15 cellular contexts compared by ENCODE assay signal in genomic region chr1:64536217-64536835, GRCh38.
DNase-seq lines count a peak whose midpoint lies in the region; ATAC-seq and TF ChIP-seq lines count a peak whose summit lies in the region.
"Had no signal": no experiment of that assay in that cellular context is flagged by ENCODE, and none has a peak within 500 bp of the region (broad histone marks: within the 10 kb centered on the region; RNA-seq: fewer than 3 reads in every experiment).

No MANE protein-coding gene starts in this region.

- H3K9me3 ChIP-seq in body of pancreas, result no peaks in the 10 kb centered on the region

- no peaks in the 10 kb centered on the region for H3K27me3 ChIP-seq in body of pancreas

- no peaks in the 10 kb centered on the region for H3K27me3 Mint-ChIP-seq in nephron (ENCODE audit: low read depth)
- H3K27me3 Mint-ChIP-seq: activated naive CD4-positive, alpha-beta T cell treated with anti-CD3 and anti-CD28 coated beads, Interleukin-2, amount 10 ng/mL, durations not matched to agents 7 days and 5 days had no signal

- H3K27ac Mint-ChIP-seq in nephron, result peak overlapping the region; percentile 84 to 91 (median 90)
- H3K27ac Mint-ChIP-seq: activated CD8-positive, alpha-beta T cell treated with anti-CD3 and anti-CD28 coated beads, Interleukin-2, amount 10 ng/mL, durations not matched to agents 7 days and 5 days; activated naive CD4-positive, alpha-beta T cell treated with anti-CD3 and anti-CD28 coated beads, Interleukin-2, amount 10 ng/mL, durations not matched to agents 7 days and 5 days had no signal

- peak overlapping the region; percentile 18 to 28 (median 24) for H3K4me3 Mint-ChIP-seq in nephron
- H3K4me3 Mint-ChIP-seq: activated CD8-positive, alpha-beta T cell treated with anti-CD3 and anti-CD28 coated beads, Interleukin-2, amount 10 ng/mL, durations not matched to agents 7 days and 5 days; activated naive CD4-positive, alpha-beta T cell treated with anti-CD3 and anti-CD28 coated beads, Interleukin-2, amount 10 ng/mL, durations not matched to agents 7 days and 5 days had no signal

- peak overlapping the region; percentile 18 to 78 (median 54) for H3K27ac ChIP-seq in body of pancreas
- H3K27ac ChIP-seq: HL-60 had no signal

- H3K4me3 ChIP-seq in body of pancreas, result no peak overlapping the region
- H3K4me3 ChIP-seq: lung had no signal

- in situ Hi-C loops in ACHN (cut with HindIII; ENCODE audit: low pct_ligation_motif_present, low pct_unique_long_range_greater_than_20kb, low sequenced_read_pairs), result no loop called here

- peak; percentile 30 for ATAC-seq in body of pancreas
- no peak for ATAC-seq in GM21825 (IDR thresholded peaks at IDR 0.05; ENCODE audit: unreplicated experiment)
- ATAC-seq: activated CD8-positive, alpha-beta T cell treated with anti-CD3 and anti-CD28 coated beads, Interleukin-2, amount 10 ng/mL, durations not matched to agents 7 days and 5 days; Panc1 had no signal

- peak; percentile 5 for DNase-seq in ACHN
- peak; percentile 82 for DNase-seq in NCI-H1105 treated with DMSO at 0.1 percent for 48 hours (lab: John Stamatoyannopoulos, UW)
- peak; percentile 20 to 51 (median 32) for DNase-seq in body of pancreas
- DNase-seq in stimulated activated CD4-positive, alpha-beta T cell treated with anti-CD3 and anti-CD28 coated beads, Interleukin-15, amount 100 ng/mL, for 24 hours, result no peak
- DNase-seq in erythroblast (lab: John Stamatoyannopoulos, UW), result no peak
- DNase-seq in SIG-M5 (lab: John Stamatoyannopoulos, UW), result no peak
- DNase-seq: activated CD8-positive, alpha-beta T cell treated with anti-CD3 and anti-CD28 coated beads, Interleukin-2, amount 10 ng/mL, durations not matched to agents 7 days and 5 days; activated naive CD4-positive, alpha-beta T cell treated with anti-CD3 and anti-CD28 coated beads, Interleukin-2, amount 10 ng/mL, durations not matched to agents 7 days and 5 days; substantia nigra; T1000 had no signal

- H3K4me1 Mint-ChIP-seq in nephron, result peaks cover 64% of the 10 kb centered on the region

- H3K4me1 ChIP-seq in body of pancreas, result peaks cover 50% of the 10 kb centered on the region

- intact Hi-C loops in body of pancreas (cut with DNase I), result no loop called here

- no peaks in the 10 kb centered on the region for H3K9me3 Mint-ChIP-seq in nephron

- H3K36me3 ChIP-seq in body of pancreas (replicated peaks in 1 of 2; ENCODE audit: insufficient read depth in 1 of 2, low read depth in 2 of 2), result no peaks in the 10 kb centered on the region

- WGBS in body of pancreas, 2 donors, result 12% methylated on average over 8 of the region's 8 CpGs

- peaks cover 9% of the 10 kb centered on the region for H3K36me3 Mint-ChIP-seq in nephron (ENCODE audit: low read depth)

- no peak for TF ChIP-seq CTCF in body of pancreas (IDR thresholded peaks at IDR 0.05)
- TF ChIP-seq CTCF in nephron (IDR thresholded peaks at IDR 0.05; ENCODE audit: unreplicated experiment in 3 of 3), result no peak

- TF ChIP-seq POLR2A in body of pancreas (IDR thresholded peaks at IDR 0.05), result no peak
- TF ChIP-seq POLR2A in erythroblast (IDR thresholded peaks at IDR 0.05; ENCODE audit: low read length), result no peak

Comparison
In these comparisons a context has a peak if more than half of its experiments do, and no peak if none do; other contexts are left out.
1. DNase-seq: peak in ACHN (single experiment), NCI-H1105 treated with DMSO at 0.1 percent for 48 hours (single experiment) and body of pancreas (4 of 4); none in stimulated activated CD4-positive, alpha-beta T cell treated with anti-CD3 and anti-CD28 coated beads, Interleukin-15, amount 100 ng/mL, for 24 hours (single experiment), erythroblast (0 of 2) and SIG-M5 (single experiment).